Comparison of ENCODE assay signal across 8 cellular contexts in the genomic region with DNA sequence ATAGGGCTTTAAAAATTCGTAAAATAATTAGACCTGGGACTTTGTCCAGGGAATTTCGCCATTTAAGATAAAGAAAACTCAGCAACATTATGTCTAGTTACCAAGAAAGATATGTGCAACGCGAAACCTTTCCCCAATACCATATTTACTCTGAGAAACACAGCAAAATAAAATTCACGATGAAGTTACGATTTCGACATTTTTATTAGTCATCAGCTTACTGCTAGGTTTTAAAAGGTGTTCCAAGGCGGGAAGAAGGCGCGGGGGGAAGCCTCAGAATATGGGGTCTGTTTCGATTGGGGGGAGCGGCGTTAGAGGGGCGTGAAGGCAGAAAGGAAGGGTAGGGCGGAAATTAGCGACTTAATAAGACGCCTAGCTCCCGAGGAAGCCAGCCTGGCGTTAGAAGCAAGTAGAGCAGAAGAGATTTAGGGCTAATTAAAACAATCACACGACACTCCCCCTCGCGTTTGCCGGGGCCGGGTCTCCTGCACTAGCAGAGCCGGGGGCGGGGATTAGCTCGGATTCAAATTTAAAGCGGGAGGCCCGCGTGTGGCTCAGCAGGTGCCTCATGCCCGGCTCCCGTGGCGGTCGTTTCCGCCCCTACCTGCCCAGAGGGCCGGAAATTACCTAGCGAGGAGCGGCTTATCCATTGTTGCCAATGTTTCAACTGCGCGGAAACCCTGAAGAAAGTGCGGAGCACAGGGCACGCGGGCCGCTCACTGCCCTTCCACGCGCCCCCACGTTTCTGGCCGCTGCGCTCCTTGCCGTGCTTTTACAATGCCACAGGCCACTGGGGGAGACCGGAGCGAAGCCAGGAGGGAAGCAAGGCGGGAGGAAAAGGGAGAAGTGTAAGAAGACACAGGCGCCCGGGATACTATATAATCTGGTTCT. TPM values are rescaled to one million over a fixed set of nuclear protein-coding genes. Genes with fewer than 3 reads are reported as not detected.
A peak's percentile ranks its signal among the peaks of the same experiment; 100 is the strongest.
DNase-seq lines count a peak whose midpoint lies in the region; ATAC-seq and TF ChIP-seq lines count a peak whose summit lies in the region.

No MANE protein-coding gene starts in this region.

- intact Hi-C loops in adrenal gland (cut with DNase I) = loop anchor here (10.0 kb wide), 2 partner anchors 145 to 155 kb away; no protein-coding TSS in a partner anchor
- intact Hi-C loops in left ventricle myocardium inferior (cut with micrococcal nuclease) = no loop called here
- intact Hi-C loops in prostate gland (cut with DNase I) = loop anchor here (2.0 to 10.0 kb wide), 2 partner anchors 153 to 345 kb away; partner anchors contain the start of gene TADA1

- no peaks in the 10 kb centered on the region for H3K9me3 ChIP-seq in adrenal gland (replicated peaks in 1 of 3)
- no peaks in the 10 kb centered on the region for H3K9me3 ChIP-seq in left ventricle myocardium inferior (replicated peaks)
- H3K9me3 ChIP-seq in prostate gland = no peaks in the 10 kb centered on the region

- H3K27me3 ChIP-seq in adrenal gland = no peaks in the 10 kb centered on the region
- no peaks in the 10 kb centered on the region for H3K27me3 ChIP-seq in left ventricle myocardium inferior (ENCODE audit: low read depth)
- no peaks in the 10 kb centered on the region for H3K27me3 ChIP-seq in prostate gland (replicated peaks; ENCODE audit: insufficient read depth)

- H3K27ac ChIP-seq in adrenal gland (peak overlapping the region; percentile 23 to 83 (median 65)), left ventricle myocardium inferior (replicated peaks) (peak overlapping the region; percentile 90), prostate gland (peak overlapping the region; percentile 86 to 98)

- H3K4me3 ChIP-seq in adrenal gland = peak overlapping the region; percentile 27 to 93 (median 60)
- peak overlapping the region; percentile 99 for H3K4me3 ChIP-seq in left ventricle myocardium inferior
- peak overlapping the region; percentile 57 to 91 for H3K4me3 ChIP-seq in prostate gland

- no peaks in the 10 kb centered on the region for H3K36me3 ChIP-seq in adrenal gland (replicated peaks in 1 of 2)
- no peaks in the 10 kb centered on the region for H3K36me3 ChIP-seq in left ventricle myocardium inferior
- no peaks in the 10 kb centered on the region for H3K36me3 ChIP-seq in prostate gland

- in situ Hi-C loops in GM13977 (cut with MboI; ENCODE audit: low pct_unique_long_range_greater_than_20kb, low sequenced_read_pairs, unreplicated experiment) = no loop called here

- WGBS in adrenal gland, 4 donors = 0 to 1% (median 0%) methylated on average over 49 to 55 of the region's 55 CpGs
- 1% methylated on average over 55 of the region's 55 CpGs for WGBS in prostate gland

- peak in 1 of 2 donors; percentile 2 for TF ChIP-seq POLR2A in adrenal gland (IDR thresholded peaks at IDR 0.05)
- peak; percentile 35 for TF ChIP-seq POLR2A in prostate gland (IDR thresholded peaks at IDR 0.05)

- peak; percentile 61 for DNase-seq in GM13977 (ENCODE audit: low spot score)
- peak; percentile 73 for DNase-seq in NCI-H1436 treated with DMSO at 0.1 percent for 48 hours (lab: John Stamatoyannopoulos, UW)
- DNase-seq in SW480 (ENCODE audit: low spot score) = peak; percentile 94
- DNase-seq in adrenal gland = peak; percentile 83 to 90 (median 87)
- peak; percentile 83 for DNase-seq in left ventricle myocardium inferior
- DNase-seq in prostate gland (ENCODE audit: low spot score) = peak; percentile 77
- peak; percentile 84 for DNase-seq in ureter (ENCODE audit: low spot score)

- TF ChIP-seq CTCF in GM13977 (IDR thresholded peaks at IDR 0.05; ENCODE audit: extremely low read depth, insufficient read depth, missing control alignments) (no peak), adrenal gland (IDR thresholded peaks at IDR 0.05) (peak in 1 of 6 experiments; percentile 6), left ventricle myocardium inferior (IDR thresholded peaks at IDR 0.05; ENCODE audit: borderline replicate concordance) (no peak), prostate gland (IDR thresholded peaks at IDR 0.05) (peak in 1 of 4 experiments; percentile 18)

- peak; percentile 34 for ATAC-seq in HG02852 (IDR thresholded peaks at IDR 0.05; ENCODE audit: unreplicated experiment)

- H3K4me1 ChIP-seq in adrenal gland (replicated peaks in 1 of 2) = peaks cover 11 to 31% of the 10 kb centered on the region in 2 donors
- peaks cover 42% of the 10 kb centered on the region for H3K4me1 ChIP-seq in left ventricle myocardium inferior
- H3K4me1 ChIP-seq in prostate gland (replicated peaks) = peaks cover 2% of the 10 kb centered on the region

RNA-seq across cellular contexts. Expression of gene POU2F1, which starts 0.8 kb away (rescaled TPM):
- 10 to 100 TPM in 7 of 8 donors, 1 to 10 TPM in 1; 6.9 to 52.5 (median 15.0) TPM for total RNA-seq in adrenal gland
- 1 to 10 TPM; 3.2 to 4.9 (median 3.7) TPM for polyA plus RNA-seq in adrenal gland
- 7.5 TPM for total RNA-seq in left ventricle myocardium inferior
- total RNA-seq in prostate gland = 10 to 100 TPM; 10.9 to 26.6 TPM
- 31.5 TPM for total RNA-seq in ureter

Comparison
In these comparisons a context has a peak if more than half of its experiments do, and no peak if none do; other contexts are left out.
1. Peak in every context shown above with its lines: DNase-seq, ATAC-seq, H3K4me3 ChIP-seq and H3K27ac ChIP-seq.